Comparison of ENCODE assay signal across 13 cellular contexts in the genomic region with DNA sequence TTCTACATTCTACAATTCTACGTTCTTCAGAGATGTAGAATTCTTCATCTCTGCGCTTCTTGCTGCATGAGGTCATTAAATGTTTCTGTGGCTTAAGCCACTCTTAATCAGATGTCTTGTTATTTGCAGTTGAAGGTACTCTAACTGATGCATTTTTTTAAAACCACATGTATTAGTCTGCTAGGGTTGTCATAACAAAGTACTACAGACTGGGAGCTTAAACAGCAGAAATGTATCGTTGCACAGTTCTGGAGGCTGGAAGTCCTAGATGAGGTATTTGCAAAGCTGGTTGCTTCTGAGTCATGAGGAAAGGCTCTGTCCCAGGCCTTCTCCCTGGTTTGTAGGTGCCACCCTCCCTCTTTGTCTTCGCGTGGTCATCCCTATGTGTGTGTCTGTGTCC.
DNase-seq lines count a peak whose midpoint lies in the region; ATAC-seq and TF ChIP-seq lines count a peak whose summit lies in the region.
"Had no signal": no experiment of that assay in that cellular context is flagged by ENCODE, and none has a peak within 500 bp of the region (broad histone marks: within the 10 kb centered on the region; RNA-seq: fewer than 3 reads in every experiment).

No MANE protein-coding gene starts in this region.

- H3K4me3 ChIP-seq in AG10803 (ENCODE audit: low read length) (no peak overlapping the region), cardiac fibroblast (replicated peaks in 1 of 2; ENCODE audit: low read depth in 2 of 2, low read length in 2 of 2) (no peak overlapping the region), mucosa of descending colon (no peak overlapping the region)

- H3K4me1 ChIP-seq in mucosa of descending colon (ENCODE audit: low read depth), result peaks cover 2% of the 10 kb centered on the region

- no peak overlapping the region for H3K27ac ChIP-seq in caudate nucleus (ENCODE audit: low read depth, low read length)
- H3K27ac ChIP-seq: C4-2B had no signal

- DNase-seq in AG10803 (ENCODE audit: low read depth) (peak; percentile 99), M059J (ENCODE audit: low read depth) (peak; percentile 98), cardiac fibroblast (ENCODE audit: low read depth in 2 of 2) (peak; percentile 90 to 97), mucosa of descending colon (no peak), caudate nucleus (lab: John Stamatoyannopoulos, UW) (no peak), globus pallidus (ENCODE audit: low spot score) (no peak), NCI-H1417 treated with DMSO at 0.1 percent for 48 hours (lab: John Stamatoyannopoulos, UW) (no peak)
- DNase-seq: left ventricle myocardium superior; NCI-H1436 treated with DMSO at 0.1 percent for 48 hours; NK-92 treated with Interleukin-12 subunit alpha and Interleukin-12 subunit beta, amount 100 ng/mL, for 24 hours had no signal

- no peaks in the 10 kb centered on the region for H3K36me3 ChIP-seq in mucosa of descending colon (ENCODE audit: low read depth)

- intact Hi-C loops in mucosa of descending colon (cut with DNase I, micrococcal nuclease), result loop anchor here in 1 of 2 donors (10.0 kb wide), 1 partner anchor 215 kb away; a partner anchor contains a TSS

- peak; percentile 13 for ATAC-seq in mucosa of descending colon
- ATAC-seq in HG03442 (IDR thresholded peaks at IDR 0.05; ENCODE audit: unreplicated experiment), result no peak
- ATAC-seq: HepG2, left ventricle myocardium superior had no signal

- no peak for TF ChIP-seq CTCF in AG10803 (conservative IDR thresholded peaks at IDR 0.05; ENCODE audit: low read length)
- TF ChIP-seq CTCF in cardiac fibroblast (IDR thresholded peaks at IDR 0.05; ENCODE audit: low read depth, low read length), result no peak
- TF ChIP-seq CTCF in mucosa of descending colon (IDR thresholded peaks at IDR 0.05), result no peak

- H3K9me3 ChIP-seq in mucosa of descending colon, result no peaks in the 10 kb centered on the region

Comparison
In these comparisons a context has a peak if more than half of its experiments do, and no peak if none do; other contexts are left out.
1. DNase-seq: peak in AG10803 (single experiment), M059J (single experiment) and cardiac fibroblast (2 of 2); none in mucosa of descending colon (0 of 3), caudate nucleus (0 of 61), globus pallidus (single experiment) and NCI-H1417 treated with DMSO at 0.1 percent for 48 hours (single experiment).